16 cellular contexts compared by ENCODE assay signal in the genomic region with DNA sequence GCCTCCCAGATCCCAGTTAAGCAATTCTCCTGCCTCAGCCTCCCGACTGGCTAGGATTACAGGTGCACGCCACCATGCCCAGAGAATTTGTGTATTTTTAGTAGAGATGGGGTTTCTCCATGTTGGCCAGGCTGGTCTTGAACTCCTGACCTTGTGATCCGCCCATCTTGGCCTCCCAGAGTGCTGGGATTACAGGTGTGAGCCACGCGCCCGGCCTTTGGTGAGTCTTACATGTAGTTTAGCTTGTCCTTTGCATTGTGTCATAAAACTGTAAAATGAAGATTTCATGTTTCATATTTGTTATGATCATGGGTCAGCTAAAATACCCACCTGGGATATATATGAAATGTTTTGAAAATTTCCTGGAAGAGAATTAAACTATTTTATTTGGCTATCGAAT.
DNase-seq lines count a peak whose midpoint lies in the region; ATAC-seq, FAIRE-seq and TF ChIP-seq lines count a peak whose summit lies in the region.
"Had no signal": no experiment of that assay in that cellular context is flagged by ENCODE, and none has a peak within 500 bp of the region (broad histone marks: within the 10 kb centered on the region; RNA-seq: fewer than 3 reads in every experiment).

No MANE protein-coding gene starts in this region.

- WGBS in sigmoid colon, 2 donors, result 95 to 97% methylated on average over 7 of the region's 7 CpGs
- 99% methylated on average over 7 of the region's 7 CpGs for WGBS in HepG2 (ENCODE audit: low lambda C conversion rate)

- H3K36me3 ChIP-seq in left ventricle myocardium inferior (peaks cover 37% of the 10 kb centered on the region), sigmoid colon (peaks cover 0 to 19% (median 4%) of the 10 kb centered on the region in 4 donors), vagina (peaks cover 0 to 26% of the 10 kb centered on the region in 2 donors), lower lobe of right lung (peaks cover 68% of the 10 kb centered on the region), HepG2 (replicated peaks in 1 of 2; ENCODE audit: control insufficient read depth in 1 of 2, insufficient read depth in 2 of 2, low read length in 2 of 2) (peaks cover 1 to 31% of the 10 kb centered on the region in 2 experiments; a peak in 3 of 5 replicates)

- no peak for TF ChIP-seq CTCF in left ventricle myocardium inferior (IDR thresholded peaks at IDR 0.05; ENCODE audit: borderline replicate concordance)
- TF ChIP-seq CTCF in dorsolateral prefrontal cortex (IDR thresholded peaks at IDR 0.05 in 54 of 56, conservative IDR thresholded peaks at IDR 0.05 in 2 of 56; ENCODE audit: low read depth in 1 of 56, partially characterized antibody in 56 of 56), result no peak
- no peak for TF ChIP-seq CTCF in sigmoid colon (IDR thresholded peaks at IDR 0.05)
- TF ChIP-seq CTCF in vagina (IDR thresholded peaks at IDR 0.05), result no peak
- TF ChIP-seq CTCF in lower lobe of right lung (IDR thresholded peaks at IDR 0.05), result no peak
- no peak for TF ChIP-seq CTCF in HepG2 (CRISPR knock-in tag; IDR thresholded peaks at IDR 0.05)

- H3K79me2 ChIP-seq in HepG2 (ENCODE audit: insufficient read depth, low read length), result no peaks in the 10 kb centered on the region

- DNase-seq in left ventricle myocardium inferior (no peak), cardiac septum (ENCODE audit: low spot score) (no peak), dorsolateral prefrontal cortex (no peak), sigmoid colon (no peak), vagina (ENCODE audit: extremely low spot score in 2 of 2) (no peak), lower lobe of right lung (no peak), HepG2 (ENCODE audit: low spot score) (no peak), SKM-1 treated with dmso at 0.1 percent for 144 hours (lab: John Stamatoyannopoulos, UW; ENCODE audit: unreplicated experiment) (no peak)
- DNase-seq: C1 segment of cervical spinal cord, DMS79 treated with DMSO at 0.1 percent for 48 hours, NCI-H1417, NCI-H1930, NCI-H774, PC-9 had no signal

- no peak overlapping the region for H3K4me2 ChIP-seq in HepG2 (ENCODE audit: low read depth, low read length)
- H3K4me2 ChIP-seq: PC-9 had no signal

- CTCF ChIA-PET in HepG2 (lab: Yijun Ruan, JAX; ENCODE audit: low intra/inter-chr PET ratio, low total read pairs), result no interaction called here

- no peak for ATAC-seq in lower lobe of right lung
- ATAC-seq in HepG2, result no peak
- ATAC-seq: K562 had no signal

- H3K4me1 ChIP-seq in left ventricle myocardium inferior (peaks cover 61% of the 10 kb centered on the region), sigmoid colon (peaks cover 0 to 39% (median 33%) of the 10 kb centered on the region in 4 donors), vagina (peaks cover 34% of the 10 kb centered on the region), lower lobe of right lung (peaks cover 4% of the 10 kb centered on the region), HepG2 (ENCODE audit: insufficient read depth, low read length) (no peaks in the 10 kb centered on the region)

- H3K27me3 ChIP-seq in left ventricle myocardium inferior (ENCODE audit: low read depth) (no peaks in the 10 kb centered on the region), dorsolateral prefrontal cortex (no peaks in the 10 kb centered on the region), sigmoid colon (no peaks in the 10 kb centered on the region), vagina (no peaks in the 10 kb centered on the region), lower lobe of right lung (ENCODE audit: low read depth) (no peaks in the 10 kb centered on the region), HepG2 (ENCODE audit: control insufficient read depth in 1 of 2, insufficient read depth in 2 of 2, low read length in 2 of 2) (no peaks in the 10 kb centered on the region)

- in situ Hi-C loops in HepG2 (cut with HindIII; ENCODE audit: extremely low pct_ligation_motif_present, low pct_unique_long_range_greater_than_20kb), result no loop called here

- no peaks in the 10 kb centered on the region for H4K20me1 ChIP-seq in HepG2 (ENCODE audit: insufficient read depth, low read length)

- H3K4me3 ChIP-seq in left ventricle myocardium inferior, result no peak overlapping the region
- H3K4me3 ChIP-seq in dorsolateral prefrontal cortex, result no peak overlapping the region
- H3K4me3 ChIP-seq in sigmoid colon, result no peak overlapping the region
- H3K4me3 ChIP-seq in vagina, result no peak overlapping the region
- no peak overlapping the region for H3K4me3 ChIP-seq in lower lobe of right lung
- H3K4me3 ChIP-seq in HepG2 (replicated peaks in 1 of 3; ENCODE audit: insufficient read depth in 1 of 3, low read depth in 2 of 3, low read length in 3 of 3), result no peak overlapping the region
- H3K4me3 ChIP-seq: K562, PC-9 had no signal

- no peak for TF ChIP-seq RAD21 in HepG2 (CRISPR knock-in tag; IDR thresholded peaks at IDR 0.05)

- FAIRE-seq in HepG2 (lab: Jason Lieb, UNC), result no peak
- FAIRE-seq: G401.6, K562 had no signal

- POLR2A ChIA-PET in HepG2 (lab: Yijun Ruan, JAX), result no interaction called here

- H3K9me3 ChIP-seq in left ventricle myocardium inferior (replicated peaks) (no peaks in the 10 kb centered on the region), sigmoid colon (no peaks in the 10 kb centered on the region), vagina (no peaks in the 10 kb centered on the region), lower lobe of right lung (no peaks in the 10 kb centered on the region), HepG2 (ENCODE audit: low read length) (no peaks in the 10 kb centered on the region)

- no peak for TF ChIP-seq POLR2A in sigmoid colon (IDR thresholded peaks at IDR 0.05)
- TF ChIP-seq POLR2A in vagina (IDR thresholded peaks at IDR 0.05), result no peak
- no peak for TF ChIP-seq POLR2A in HepG2 (IDR thresholded peaks at IDR 0.05; ENCODE audit: insufficient read depth in 1 of 2, low read depth in 2 of 2, low read length in 2 of 2)

- BruUV-seq in HepG2 (replicated peaks; lab: Mats Ljungman, UMichigan), result no TSS peak

- H3K27ac ChIP-seq in left ventricle myocardium inferior (replicated peaks) (peak overlapping the region; percentile 8), dorsolateral prefrontal cortex (peak overlapping the region in 46 of 59 donors; percentile 2 to 98 (median 85)), sigmoid colon (peak overlapping the region in 3 of 4 donors; percentile 69 to 84 (median 82)), vagina (peak overlapping the region; percentile 75), lower lobe of right lung (no peak overlapping the region), HepG2 (ENCODE audit: extremely low read length, insufficient read depth, low read length) (no peak overlapping the region)
- H3K27ac ChIP-seq: PC-9 had no signal

- TF ChIP-seq EP300 in sigmoid colon (IDR thresholded peaks at IDR 0.05) (no peak), HepG2 (IDR thresholded peaks at IDR 0.05; ENCODE audit: low read depth in 2 of 2, low read length in 2 of 2) (no peak), HepG2 (CRISPR knock-in tag; IDR thresholded peaks at IDR 0.05; ENCODE audit: borderline replicate concordance) (no peak)

- intact Hi-C loops in left ventricle myocardium inferior (cut with micrococcal nuclease) (no loop called here), cardiac septum (cut with DNase I) (no loop called here), dorsolateral prefrontal cortex (cut with DNase I) (loop anchor here (5.0 to 10.0 kb wide), 2 partner anchors 59 to 351 kb away; no protein-coding TSS in a partner anchor), sigmoid colon (cut with DNase I) (no loop called here), vagina (cut with DNase I) (no loop called here), lower lobe of right lung (cut with DNase I) (no loop called here), HepG2 (cut with micrococcal nuclease; ENCODE audit: unreplicated experiment) (no loop called here)

- H2AFZ ChIP-seq in HepG2 (ENCODE audit: low read length), result no peak overlapping the region
- H2AFZ ChIP-seq: PC-9 had no signal

- no peak overlapping the region for H3K9ac ChIP-seq in HepG2 (ENCODE audit: insufficient read depth, low read depth, low read length)

TF ChIP-seq in HepG2, 621 proteins besides CTCF, POLR2A, EP300 and RAD21:
- TF ChIP-seq ZNF564 (CRISPR knock-in tag; IDR thresholded peaks at IDR 0.05), result no peak

Comparison
In these comparisons a context has a peak if more than half of its experiments do, and no peak if none do; other contexts are left out.
1. H3K27ac ChIP-seq: peak in left ventricle myocardium inferior (single experiment), dorsolateral prefrontal cortex (46 of 59), sigmoid colon (3 of 4) and vagina (single experiment); none in lower lobe of right lung (single experiment) and HepG2 (single experiment).
2. intact Hi-C loops: an anchor here in dorsolateral prefrontal cortex (5.0 to 10.0 kb wide); none called in left ventricle myocardium inferior, cardiac septum, sigmoid colon, vagina, lower lobe of right lung and HepG2.